ENCODE assay signal across 8 cellular contexts in genomic region chr18:35029770-35030169, GRCh38. TPM values are rescaled to one million over a fixed set of nuclear protein-coding genes. Genes with fewer than 3 reads are reported as not detected.
A peak's percentile ranks its signal among the peaks of the same experiment; 100 is the strongest.
DNase-seq lines count a peak whose midpoint lies in the region; ATAC-seq, FAIRE-seq and TF ChIP-seq lines count a peak whose summit lies in the region.

No MANE protein-coding gene starts in this region.

- peaks cover 27% of the 10 kb centered on the region for H3K4me1 Mint-ChIP-seq in astrocyte (ENCODE audit: low read depth, unreplicated experiment)

- in situ Hi-C loops in ACHN (cut with HindIII; ENCODE audit: low pct_ligation_motif_present, low pct_unique_long_range_greater_than_20kb, low sequenced_read_pairs) = no loop called here

- no peak overlapping the region for H2AFZ ChIP-seq in astrocyte (ENCODE audit: low read depth, low read length)

- no peak overlapping the region for H3K9ac ChIP-seq in astrocyte (ENCODE audit: low read length)

- H3K4me1 ChIP-seq in astrocyte (ENCODE audit: insufficient read depth, low read length) = peaks cover 11% of the 10 kb centered on the region

- no peaks in the 10 kb centered on the region for H3K9me3 Mint-ChIP-seq in astrocyte (ENCODE audit: unreplicated experiment)

- H4K20me1 ChIP-seq in astrocyte (ENCODE audit: insufficient read depth, low read length) = no peaks in the 10 kb centered on the region

- no peaks in the 10 kb centered on the region for H3K9me3 ChIP-seq in astrocyte (ENCODE audit: insufficient read depth, low read depth, low read length)

- ATAC-seq in GM18868 (IDR thresholded peaks at IDR 0.05; ENCODE audit: unreplicated experiment) (peak; percentile 71), HG03139 (IDR thresholded peaks at IDR 0.05; ENCODE audit: unreplicated experiment) (peak; percentile 67), omental fat pad (ENCODE audit: low FRiP score) (peak; percentile 46)

- no peaks in the 10 kb centered on the region for H3K79me2 ChIP-seq in astrocyte (ENCODE audit: insufficient read depth, low read length)

- H3K27ac Mint-ChIP-seq in astrocyte (ENCODE audit: unreplicated experiment) = peak overlapping the region; percentile 77

- DNase-seq in ACHN (peak; percentile 56), astrocyte (ENCODE audit: low read depth) (no peak), omental fat pad (ENCODE audit: low spot score) (no peak), COR-L47 (lab: John Stamatoyannopoulos, UW) (no peak), HUDEP-2 (lab: John Stamatoyannopoulos, UW; ENCODE audit: unreplicated experiment in 76 of 76) (no peak)
- no peak for DNase-seq in activated CD8-positive, alpha-beta memory T cell treated with anti-CD3 and anti-CD28 coated beads for 24 hours

- no peak for FAIRE-seq in astrocyte (lab: Jason Lieb, UNC)

- no peak overlapping the region for H3K4me3 Mint-ChIP-seq in astrocyte (ENCODE audit: unreplicated experiment)

- no peak overlapping the region for H3K4me3 ChIP-seq in astrocyte (ENCODE audit: insufficient read depth, low read depth, low read length)

- no peaks in the 10 kb centered on the region for H3K27me3 ChIP-seq in astrocyte (ENCODE audit: insufficient read depth, low read length)

- no peak for TF ChIP-seq CTCF in astrocyte (IDR thresholded peaks at IDR 0.05; ENCODE audit: insufficient read depth, low read depth, low read length)
- TF ChIP-seq CTCF in omental fat pad (IDR thresholded peaks at IDR 0.05) = no peak

- H3K27ac ChIP-seq in astrocyte (ENCODE audit: low read depth, low read length) = no peak overlapping the region

- peak overlapping the region; percentile 24 for H3K4me2 ChIP-seq in astrocyte (ENCODE audit: low read length)

- H3K27me3 Mint-ChIP-seq in astrocyte (ENCODE audit: low read depth, unreplicated experiment) = no peaks in the 10 kb centered on the region

- H3K36me3 Mint-ChIP-seq in astrocyte (ENCODE audit: low read depth, unreplicated experiment) = peaks cover 3% of the 10 kb centered on the region

- no peaks in the 10 kb centered on the region for H3K36me3 ChIP-seq in astrocyte (ENCODE audit: insufficient read depth, low read length)

RNA-seq across cellular contexts. Expression of gene MAPRE2, which starts 11.4 kb away (rescaled TPM):
- total RNA-seq in astrocyte = 27.4 and 33.8 TPM in 2 replicates
- total RNA-seq in omental fat pad = 10 to 100 TPM; 19.7 to 35.6 (median 24.8) TPM
